In the genomic region with DNA sequence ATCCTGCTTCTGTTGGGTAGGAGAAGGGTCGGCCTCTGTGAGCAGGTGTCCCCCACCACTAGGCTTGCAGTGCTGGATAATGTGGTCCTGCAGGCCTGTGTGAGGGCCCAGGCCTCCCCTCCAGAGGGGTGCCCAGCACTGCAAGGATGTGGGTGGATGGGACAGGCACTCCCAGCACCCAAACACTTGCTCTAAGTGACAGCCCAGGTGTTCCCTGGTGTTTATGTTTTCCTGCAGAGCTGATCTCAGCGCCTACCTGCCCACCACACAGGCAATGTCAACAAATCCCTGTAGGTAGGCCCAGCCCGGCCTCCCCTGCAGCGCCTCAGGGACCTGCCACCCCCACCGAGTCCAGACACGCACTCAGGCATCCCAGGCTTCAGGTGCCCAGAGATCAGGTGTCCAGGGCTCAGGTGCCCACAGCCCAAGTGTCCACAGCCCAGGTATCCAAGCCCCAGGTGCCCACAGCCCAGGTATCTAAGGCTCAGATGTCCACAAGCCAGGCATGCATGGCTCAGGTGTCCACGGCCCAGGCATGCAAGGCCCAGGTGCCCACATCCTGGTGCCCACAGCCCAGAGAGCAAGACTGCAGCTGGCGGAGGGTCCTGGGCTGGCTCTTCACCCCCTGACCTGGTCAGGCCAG, we compare ENCODE assay signal across 11 cellular contexts. TPM values are rescaled to one million over a fixed set of nuclear protein-coding genes. Genes with fewer than 3 reads are reported as not detected.
A peak's percentile ranks its signal among the peaks of the same experiment; 100 is the strongest.
DNase-seq lines count a peak whose midpoint lies in the region; ATAC-seq and TF ChIP-seq lines count a peak whose summit lies in the region.
"Had no signal": no experiment of that assay in that cellular context is flagged by ENCODE, and none has a peak within 500 bp of the region (broad histone marks: within the 10 kb centered on the region; RNA-seq: fewer than 3 reads in every experiment).

No MANE protein-coding gene starts in this region.

- no peaks in the 10 kb centered on the region for H3K9me3 Mint-ChIP-seq in endodermal cell

- H3K36me3 ChIP-seq in SJSA1 (no peaks in the 10 kb centered on the region), stomach smooth muscle (ENCODE audit: control insufficient read depth in 2 of 2, insufficient read depth in 2 of 2, low read length in 2 of 2) (no peaks in the 10 kb centered on the region), endodermal cell (ENCODE audit: control insufficient read depth, insufficient read depth, low read length) (no peaks in the 10 kb centered on the region)
- H3K36me3 ChIP-seq: gastrocnemius medialis had no signal

- peak overlapping the region; percentile 91 for H3K27ac ChIP-seq in SJSA1
- H3K27ac ChIP-seq in stomach smooth muscle (ENCODE audit: low read length): peak overlapping the region; percentile 99
- H3K27ac ChIP-seq in endodermal cell (ENCODE audit: low read depth, low read length): no peak overlapping the region

- no peak for TF ChIP-seq CTCF in endodermal cell (conservative IDR thresholded peaks at IDR 0.05)

- H3K27me3 Mint-ChIP-seq in endodermal cell (ENCODE audit: insufficient read depth): peaks cover 2% of the 10 kb centered on the region

- no peak for ATAC-seq in HG02852 (IDR thresholded peaks at IDR 0.05; ENCODE audit: unreplicated experiment)

- H3K4me1 Mint-ChIP-seq in endodermal cell: peaks cover 11% of the 10 kb centered on the region

- H3K36me3 Mint-ChIP-seq in endodermal cell (ENCODE audit: low read depth): no peaks in the 10 kb centered on the region

- H3K4me1 ChIP-seq in SJSA1 (replicated peaks) (peaks cover 48% of the 10 kb centered on the region), stomach smooth muscle (ENCODE audit: control insufficient read depth, insufficient read depth, low read length) (peaks cover 26% of the 10 kb centered on the region), endodermal cell (ENCODE audit: control insufficient read depth, insufficient read depth, low read length) (peaks cover 10% of the 10 kb centered on the region)

- H3K9me3 ChIP-seq in SJSA1 (replicated peaks) (no peaks in the 10 kb centered on the region), iPS-18c (ENCODE audit: control insufficient read depth, insufficient read depth, low read length) (no peaks in the 10 kb centered on the region), stomach smooth muscle (ENCODE audit: control insufficient read depth in 2 of 2, low read length in 2 of 2) (no peaks in the 10 kb centered on the region), endodermal cell (ENCODE audit: control insufficient read depth, low read length) (no peaks in the 10 kb centered on the region)
- H3K9me3 ChIP-seq: gastrocnemius medialis had no signal

- H3K9ac ChIP-seq in stomach smooth muscle (ENCODE audit: low read length in 2 of 2) (peak overlapping the region; percentile 71 to 84), endodermal cell (ENCODE audit: extremely low read depth, low read length, poor library complexity, severe bottlenecking) (no peak overlapping the region)

- WGBS in endodermal cell (ENCODE audit: insufficient coverage in 1 of 2, insufficient read length in 1 of 2), 2 experiments: 92 to 100% methylated on average over 4 to 8 of the region's 8 CpGs

- H3K4me3 ChIP-seq in SJSA1 (no peak overlapping the region), iPS-18c (ENCODE audit: insufficient read depth, low read depth, low read length) (peak overlapping the region; percentile 47; the same call in 1 of the 2 replicates), stomach smooth muscle (ENCODE audit: low read length in 2 of 2) (no peak overlapping the region), endodermal cell (ENCODE audit: low read length) (no peak overlapping the region)

- H3K27ac Mint-ChIP-seq in endodermal cell: no peak overlapping the region

- DNase-seq in activated CD8-positive, alpha-beta memory T cell treated with anti-CD3 and anti-CD28 coated beads for 24 hours: peak; percentile 56
- DNase-seq in activated CD8-positive, alpha-beta memory T cell treated with anti-CD3 and anti-CD28 coated beads, Interleukin-2, amount 50 U/mL, for 4 hours: no peak
- DNase-seq in SJSA1 (ENCODE audit: low read depth in 1 of 2, low spot score in 2 of 2) (no peak), H4 (ENCODE audit: low spot score) (no peak), endodermal cell (no peak)
- DNase-seq: DMS79, NCI-H524 treated with DMSO at 0.1 percent for 48 hours had no signal

- no peak overlapping the region for H3K4me3 Mint-ChIP-seq in endodermal cell

- no peaks in the 10 kb centered on the region for H3K27me3 ChIP-seq in SJSA1 (replicated peaks)
- no peaks in the 10 kb centered on the region for H3K27me3 ChIP-seq in stomach smooth muscle (ENCODE audit: control insufficient read depth in 1 of 2, insufficient read depth in 2 of 2, low read length in 2 of 2)
- H3K27me3 ChIP-seq in endodermal cell (ENCODE audit: control insufficient read depth, insufficient read depth, low read length, poor library complexity, severe bottlenecking): no peaks in the 10 kb centered on the region

RNA-seq across cellular contexts. Expression of gene WNT9A, which starts 59.2 kb away (rescaled TPM):
- total RNA-seq in SJSA1 (2014; rRNA removed; shearing (Covaris generic)): 1.6 and 3.7 TPM in 2 replicates
- 0.37 and 0.47 TPM in 2 replicates for total RNA-seq in H4 (2014; rRNA removed; shearing (Covaris generic))
- 1 to 10 TPM; 1.2 to 1.7 TPM for total RNA-seq in endodermal cell
- polyA plus RNA-seq in endodermal cell (2013, experiment 1 of 2): 4.7 TPM
- 5.5 TPM for polyA plus RNA-seq in endodermal cell (2013, experiment 2 of 2)
